1 cellular context compared by ENCODE assay signal in the genomic region with DNA sequence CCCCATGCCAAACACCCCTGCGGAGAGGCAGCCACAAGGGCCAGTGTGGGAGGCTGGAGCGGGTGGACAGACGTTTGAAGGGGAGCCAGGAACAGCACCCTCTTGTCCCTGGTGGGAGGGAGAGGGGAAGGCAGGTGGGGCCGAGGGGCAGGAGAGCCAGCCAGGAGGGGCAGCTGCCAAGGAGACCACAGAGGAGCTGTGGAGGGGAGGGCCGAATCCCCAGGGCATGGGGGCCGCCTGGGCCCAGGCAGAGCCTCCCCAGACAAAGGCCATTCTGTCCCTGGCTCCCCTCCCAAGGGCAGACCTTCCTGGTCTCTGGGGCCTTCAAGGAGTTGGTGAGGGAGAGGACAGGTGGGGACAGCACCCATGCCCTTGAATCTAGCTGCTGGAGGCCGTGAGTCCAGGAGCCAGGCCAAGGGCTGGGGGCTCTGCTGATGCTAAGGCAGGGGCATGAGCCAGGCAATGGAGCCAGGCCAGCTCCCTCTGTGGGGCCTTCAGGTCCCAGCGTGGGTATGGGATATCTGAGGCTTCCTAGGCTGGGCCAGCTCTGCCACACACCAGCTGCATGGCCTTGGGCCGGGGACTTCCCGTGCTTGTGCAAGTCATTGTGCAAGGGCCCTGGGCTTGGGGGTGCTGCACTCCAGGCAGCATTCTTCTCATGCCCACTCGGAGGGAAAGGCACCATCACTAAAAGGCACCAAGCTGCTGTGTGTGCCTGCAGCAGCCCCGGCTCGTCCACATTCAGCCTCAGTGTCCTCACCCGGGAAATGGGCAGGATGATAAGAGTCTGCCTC.
A peak's percentile ranks its signal among the peaks of the same experiment; 100 is the strongest.
TF ChIP-seq lines count a peak whose summit lies in the region.

No MANE protein-coding gene starts in this region.

TF ChIP-seq in K562, 482 proteins besides CTCF, POLR2A, EP300 and RAD21:
- TF ChIP-seq ZNF609 (CRISPR knock-in tag; IDR thresholded peaks at IDR 0.05; ENCODE audit: borderline replicate concordance), result no peak
- TF ChIP-seq MEF2D (tag; conservative IDR thresholded peaks at IDR 0.05; ENCODE audit: low read depth), result no peak
- TF ChIP-seq RBFOX2 (IDR thresholded peaks at IDR 0.05; ENCODE audit: low read depth, low read length), result peak; percentile 29; the same call in 1 of the 2 replicates
- peak; percentile 29 for TF ChIP-seq POLR2G (IDR thresholded peaks at IDR 0.05; ENCODE audit: low read depth, low read length)
- no peak for TF ChIP-seq SMAD4 (CRISPR knock-in tag; conservative IDR thresholded peaks at IDR 0.05)
- TF ChIP-seq KAT2B (IDR thresholded peaks at IDR 0.05; ENCODE audit: low read depth, low read length), result no peak
